In the genomic region with DNA sequence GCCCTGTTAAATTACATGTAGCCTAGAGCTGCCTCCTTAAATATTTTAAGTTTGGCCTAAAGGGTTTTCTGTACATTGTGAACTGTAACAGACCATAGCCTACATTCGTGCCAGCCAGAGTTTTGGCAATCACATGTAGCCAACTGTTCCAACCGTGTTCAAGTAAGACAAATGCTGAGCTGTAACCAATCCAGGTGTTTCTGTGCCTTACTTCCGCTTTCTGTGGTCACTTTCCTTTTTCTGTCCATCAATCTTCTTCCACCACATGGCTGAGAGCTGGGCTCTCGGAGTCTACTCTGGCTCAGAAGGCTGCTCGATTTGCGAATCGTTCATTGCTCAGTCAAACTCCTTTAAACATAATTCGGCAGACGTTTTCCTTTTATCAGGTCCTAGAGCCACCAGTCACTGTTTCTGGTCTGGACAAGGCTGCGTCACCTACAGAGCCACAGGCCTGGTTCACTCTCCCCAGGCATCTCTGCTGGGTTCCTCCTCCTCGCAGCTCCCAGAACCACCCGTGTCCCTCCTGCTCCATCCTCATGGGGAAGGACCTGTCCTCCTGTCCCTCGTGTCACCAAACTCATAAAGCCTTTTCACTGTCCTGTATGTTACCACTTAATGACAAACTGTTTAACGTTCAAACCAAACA, we compare ENCODE assay signal across 15 cellular contexts.
A peak's percentile ranks its signal among the peaks of the same experiment; 100 is the strongest.
DNase-seq lines count a peak whose midpoint lies in the region; ATAC-seq lines count a peak whose summit lies in the region.
"Had no signal": no experiment of that assay in that cellular context is flagged by ENCODE, and none has a peak within 500 bp of the region (broad histone marks: within the 10 kb centered on the region; RNA-seq: fewer than 3 reads in every experiment).

No MANE protein-coding gene starts in this region.

- no peak overlapping the region for H3K9ac ChIP-seq in neuronal stem cell (ENCODE audit: low read depth, low read length, poor library complexity)
- H3K9ac ChIP-seq: KMS-11 had no signal

- peak overlapping the region; percentile 13 for H3K18ac ChIP-seq in neuronal stem cell (ENCODE audit: low read length)

- no peak overlapping the region for H3K4me2 ChIP-seq in neuronal stem cell (ENCODE audit: insufficient read depth, low read length, poor library complexity, severe bottlenecking)
- H3K4me2 ChIP-seq: KMS-11 had no signal

- no peaks in the 10 kb centered on the region for H3K9me3 ChIP-seq in neuronal stem cell (replicated peaks in 1 of 2; ENCODE audit: control insufficient read depth in 2 of 2, insufficient read depth in 1 of 2, low read depth in 1 of 2, low read length in 2 of 2)
- H3K9me3 ChIP-seq: ascending aorta, psoas muscle had no signal

- H3K23ac ChIP-seq in neuronal stem cell (ENCODE audit: low read depth, low read length, poor library complexity) = no peak overlapping the region

- H2BK5ac ChIP-seq in neuronal stem cell (ENCODE audit: low read length) = no peak overlapping the region

- no peak overlapping the region for H2AFZ ChIP-seq in neuronal stem cell (ENCODE audit: low read length)

- no peak overlapping the region for H3K27ac ChIP-seq in neuronal stem cell (replicated peaks; ENCODE audit: low read length)
- H3K27ac ChIP-seq: KMS-11, psoas muscle had no signal

- ATAC-seq in esophagus mucosa = peak; percentile 12
- ATAC-seq: WTC11 had no signal

- H2BK15ac ChIP-seq in neuronal stem cell (ENCODE audit: low read length) = no peak overlapping the region

- H3K79me1 ChIP-seq in neuronal stem cell (ENCODE audit: low read depth, low read length) = no peaks in the 10 kb centered on the region

- no peak overlapping the region for H2BK120ac ChIP-seq in neuronal stem cell (ENCODE audit: low read depth, low read length)

- H4K91ac ChIP-seq in neuronal stem cell (ENCODE audit: low read depth, low read length, poor library complexity) = no peak overlapping the region

- peaks cover 3 to 9% of the 10 kb centered on the region in 2 donors for H3K4me1 ChIP-seq in neuronal stem cell (ENCODE audit: control insufficient read depth in 2 of 2, insufficient read depth in 1 of 2, low read depth in 1 of 2, low read length in 2 of 2)

- H3K27me3 ChIP-seq in H7 (ENCODE audit: control insufficient read depth, insufficient read depth, low read length) (no peaks in the 10 kb centered on the region), neuronal stem cell (ENCODE audit: control insufficient read depth in 3 of 3, insufficient read depth in 3 of 3, low read depth in 1 of 3, low read length in 3 of 3) (no peaks in the 10 kb centered on the region)
- H3K27me3 ChIP-seq: ascending aorta had no signal

- H3K36me3 ChIP-seq in H7 (replicated peaks; ENCODE audit: control insufficient read depth, insufficient read depth, low read length) (no peaks in the 10 kb centered on the region), neuronal stem cell (replicated peaks in 1 of 2; ENCODE audit: control insufficient read depth in 2 of 2, insufficient read depth in 2 of 2, low read length in 2 of 2) (no peaks in the 10 kb centered on the region)
- H3K36me3 ChIP-seq: ascending aorta had no signal

- DNase-seq in H7 (peak; percentile 19), NAMALWA (ENCODE audit: low spot score) (peak; percentile 9), neuronal stem cell (ENCODE audit: low spot score) (no peak), GOT3 (lab: John Stamatoyannopoulos, UW) (no peak), SHP77 treated with DMSO at 0.1 percent for 48 hours (lab: John Stamatoyannopoulos, UW) (no peak)
- no peak for DNase-seq in activated effector memory CD4-positive, alpha-beta T cell treated with anti-CD3 and anti-CD28 coated beads, Interleukin-2, amount 50 U/mL, for 16 hours
- DNase-seq: kidney glomerular epithelial cell, NCI-H1930, NCI-H510A treated with DMSO at 0.1 percent for 48 hours, psoas muscle, substantia nigra had no signal

- no peak overlapping the region for H4K8ac ChIP-seq in neuronal stem cell (ENCODE audit: low read depth, low read length)

- H3K14ac ChIP-seq in neuronal stem cell (ENCODE audit: low read length) = no peak overlapping the region

- H3K4ac ChIP-seq in neuronal stem cell (ENCODE audit: low read length) = no peak overlapping the region

- H2BK12ac ChIP-seq in neuronal stem cell (ENCODE audit: low read length) = no peak overlapping the region

- H3K4me3 ChIP-seq in H7 (ENCODE audit: insufficient read depth, low read depth, low read length) = no peak overlapping the region
- no peak overlapping the region for H3K4me3 ChIP-seq in neuronal stem cell (ENCODE audit: low read length in 2 of 2)
- H3K4me3 ChIP-seq: ascending aorta, psoas muscle had no signal

- H2AK5ac ChIP-seq in neuronal stem cell (ENCODE audit: low read depth, low read length) = no peak overlapping the region

- no CpG with 5 or more reads among the region's 14 CpGs for WGBS in neuronal stem cell (ENCODE audit: extremely low coverage in 2 of 2, insufficient read length in 2 of 2, insufficient replicate concordance in 1 of 2), 2 donors

Comparison
In these comparisons a context has a peak if more than half of its experiments do, and no peak if none do; other contexts are left out.
1. DNase-seq: peak in H7 (single experiment) and NAMALWA (single experiment); none in neuronal stem cell (single experiment), activated effector memory CD4-positive, alpha-beta T cell treated with anti-CD3 and anti-CD28 coated beads, Interleukin-2, amount 50 U/mL, for 16 hours (single experiment), GOT3 (single experiment) and SHP77 treated with DMSO at 0.1 percent for 48 hours (single experiment).